In genomic region chr4:3389879-3390840, GRCh38 we compare ENCODE assay signal across 16 cellular contexts. TPM values are rescaled to one million over a fixed set of nuclear protein-coding genes. Genes with fewer than 3 reads are reported as not detected.
A peak's percentile ranks its signal among the peaks of the same experiment; 100 is the strongest.
DNase-seq lines count a peak whose midpoint lies in the region; ATAC-seq and TF ChIP-seq lines count a peak whose summit lies in the region.
"Had no signal": no experiment of that assay in that cellular context is flagged by ENCODE, and none has a peak within 500 bp of the region (broad histone marks: within the 10 kb centered on the region; RNA-seq: fewer than 3 reads in every experiment).

No MANE protein-coding gene starts in this region.

- no peak overlapping the region for H3K27ac Mint-ChIP-seq in T-cell
- H3K27ac Mint-ChIP-seq: activated T-cell treated with anti-CD3 and anti-CD28 coated beads, Interleukin-2, amount 50 U/mL, for 72 hours had no signal

- TF ChIP-seq POLR2A in suprapubic skin (IDR thresholded peaks at IDR 0.05) (no peak), ovary (IDR thresholded peaks at IDR 0.05) (no peak)

- H3K4me2 ChIP-seq in mesendoderm (ENCODE audit: low read length) = no peak overlapping the region

- TF ChIP-seq EP300 in suprapubic skin (IDR thresholded peaks at IDR 0.05) = no peak
- no peak for TF ChIP-seq EP300 in ovary (IDR thresholded peaks at IDR 0.05)

- ATAC-seq in T-cell (replicated peaks in 1 of 4) = no peak
- ATAC-seq: activated T-cell treated with anti-CD3 and anti-CD28 coated beads, Interleukin-2, amount 50 U/mL, for 72 hours; heart left ventricle had no signal

- CTCF ChIA-PET in T-cell (lab: Charles Lee) = no interaction called here

- intact Hi-C loops in dorsolateral prefrontal cortex (cut with DNase I) = no loop called here
- intact Hi-C loops in ovary (cut with DNase I) = no loop called here

- H3K27me3 ChIP-seq in NT2/D1 (ENCODE audit: insufficient read depth, insufficient read length) = no peaks in the 10 kb centered on the region
- no peaks in the 10 kb centered on the region for H3K27me3 ChIP-seq in dorsolateral prefrontal cortex
- H3K27me3 ChIP-seq in mesendoderm (ENCODE audit: insufficient read depth, low read length, poor library complexity) = no peaks in the 10 kb centered on the region
- no peaks in the 10 kb centered on the region for H3K27me3 ChIP-seq in suprapubic skin
- no peaks in the 10 kb centered on the region for H3K27me3 ChIP-seq in ovary
- H3K27me3 ChIP-seq: ascending aorta, heart left ventricle had no signal

- DNase-seq in NT2/D1 (ENCODE audit: low read depth, low spot score) (no peak), dorsolateral prefrontal cortex (peak in 1 of 10 donors; percentile 40), mesendoderm (peak; percentile 66), suprapubic skin (ENCODE audit: low spot score in 2 of 2) (peak; percentile 63 to 74), ovary (no peak), T-cell (no peak), AG20443 (ENCODE audit: low spot score) (no peak)
- DNase-seq: activated T-cell treated with anti-CD3 and anti-CD28 coated beads, Interleukin-2, amount 50 U/mL, for 72 hours; CD4-positive, CD25-positive, alpha-beta regulatory T cell; EL; stimulated activated CD4-positive, alpha-beta T cell treated with anti-CD3 and anti-CD28 coated beads, Interleukin-2, amount 100 ng/mL, for 24 hours; stimulated activated naive CD4-positive, alpha-beta T cell had no signal

- H3K23ac ChIP-seq in mesendoderm (ENCODE audit: low read length) = no peak overlapping the region

- H3K4me3 Mint-ChIP-seq in T-cell = no peak overlapping the region
- H3K4me3 Mint-ChIP-seq: activated T-cell treated with anti-CD3 and anti-CD28 coated beads, Interleukin-2, amount 50 U/mL, for 72 hours had no signal

- H3K9ac ChIP-seq in NT2/D1 (ENCODE audit: insufficient read length, low read depth) (peak overlapping the region; percentile 28), mesendoderm (ENCODE audit: low read length) (no peak overlapping the region)

- H3K27ac ChIP-seq in dorsolateral prefrontal cortex (peak overlapping the region in 37 of 59 donors; percentile 4 to 87 (median 67)), mesendoderm (ENCODE audit: low read depth, low read length) (no peak overlapping the region), suprapubic skin (no peak overlapping the region), ovary (peak overlapping the region in 1 of 2 donors; percentile 79)

- peaks cover 0 to 2% of the 10 kb centered on the region in 2 donors for H3K27me3 Mint-ChIP-seq in T-cell

- no peaks in the 10 kb centered on the region for H3K9me3 Mint-ChIP-seq in T-cell
- H3K9me3 Mint-ChIP-seq: activated T-cell treated with anti-CD3 and anti-CD28 coated beads, Interleukin-2, amount 50 U/mL, for 72 hours had no signal

- no CpG with 5 or more reads among the region's 36 CpGs for WGBS in mesendoderm (ENCODE audit: extremely low coverage, insufficient coverage, low lambda C conversion rate)
- WGBS in suprapubic skin = 59% methylated on average over 36 of the region's 36 CpGs
- WGBS in ovary, 3 donors = 92 to 94% (median 93%) methylated on average over 36 of the region's 36 CpGs

- no peak overlapping the region for H2AK5ac ChIP-seq in mesendoderm (ENCODE audit: low read length)

- peaks cover 10 to 20% (median 16%) of the 10 kb centered on the region in 3 donors for H3K4me1 Mint-ChIP-seq in T-cell

- H3K9me3 ChIP-seq in NT2/D1 (ENCODE audit: insufficient read depth, low read length) = no peaks in the 10 kb centered on the region
- no peaks in the 10 kb centered on the region for H3K9me3 ChIP-seq in suprapubic skin
- H3K9me3 ChIP-seq in ovary = no peaks in the 10 kb centered on the region
- H3K9me3 ChIP-seq: ascending aorta, heart left ventricle had no signal

- H3K79me2 ChIP-seq in mesendoderm (ENCODE audit: control insufficient read depth, insufficient read depth, low read length) = no peaks in the 10 kb centered on the region

- no peaks in the 10 kb centered on the region for H3K36me3 ChIP-seq in NT2/D1 (ENCODE audit: insufficient read depth, insufficient read length, low read length)
- no peaks in the 10 kb centered on the region for H3K36me3 ChIP-seq in mesendoderm (ENCODE audit: control insufficient read depth, insufficient read depth, low read length)
- no peaks in the 10 kb centered on the region for H3K36me3 ChIP-seq in suprapubic skin
- H3K36me3 ChIP-seq in ovary = no peaks in the 10 kb centered on the region
- H3K36me3 ChIP-seq: ascending aorta, heart left ventricle had no signal

- no peak overlapping the region for H4K8ac ChIP-seq in mesendoderm (ENCODE audit: low read depth, low read length)

- no peak overlapping the region for H2BK120ac ChIP-seq in mesendoderm (ENCODE audit: low read depth, low read length)

- H3K4me1 ChIP-seq in NT2/D1 (ENCODE audit: insufficient read depth, insufficient read length) = peaks cover 21% of the 10 kb centered on the region
- peaks cover 9% of the 10 kb centered on the region for H3K4me1 ChIP-seq in mesendoderm (ENCODE audit: control insufficient read depth, low read depth, low read length)
- H3K4me1 ChIP-seq in suprapubic skin = peaks cover 64% of the 10 kb centered on the region
- peaks cover 6% of the 10 kb centered on the region for H3K4me1 ChIP-seq in ovary (ENCODE audit: insufficient read depth)

- H3K56ac ChIP-seq in mesendoderm (ENCODE audit: low read length) = no peak overlapping the region

- no peak overlapping the region for H3K4ac ChIP-seq in mesendoderm (ENCODE audit: low read depth, low read length)

- H2BK5ac ChIP-seq in mesendoderm (ENCODE audit: low read length) = no peak overlapping the region

- POLR2A ChIA-PET in T-cell (lab: Charles Lee) = no interaction called here

- H3K4me3 ChIP-seq in NT2/D1 (ENCODE audit: insufficient read length, low read depth) (no peak overlapping the region), dorsolateral prefrontal cortex (peak overlapping the region in 18 of 59 donors; percentile 5 to 50 (median 23)), mesendoderm (ENCODE audit: low read length) (no peak overlapping the region), suprapubic skin (peak overlapping the region; percentile 13), ovary (no peak overlapping the region)

- no peak for TF ChIP-seq CTCF in dorsolateral prefrontal cortex (IDR thresholded peaks at IDR 0.05 in 54 of 56, conservative IDR thresholded peaks at IDR 0.05 in 2 of 56; ENCODE audit: low read depth in 1 of 56, partially characterized antibody in 56 of 56)
- TF ChIP-seq CTCF in suprapubic skin (IDR thresholded peaks at IDR 0.05) = no peak
- TF ChIP-seq CTCF in ovary (IDR thresholded peaks at IDR 0.05) = no peak

- H3K79me1 ChIP-seq in mesendoderm (ENCODE audit: low read length) = no peaks in the 10 kb centered on the region

- H2BK15ac ChIP-seq in mesendoderm (replicated peaks; ENCODE audit: low read depth) = no peak overlapping the region

- H3K36me3 Mint-ChIP-seq in T-cell = peaks cover 2% of the 10 kb centered on the region

- no peak overlapping the region for H3K18ac ChIP-seq in mesendoderm (ENCODE audit: low read length)

- no peak overlapping the region for H4K5ac ChIP-seq in mesendoderm (ENCODE audit: low read length)

RNA-seq across cellular contexts. Expression of gene HGFAC, which starts 51.6 kb away (rescaled TPM):
- 10 to 100 TPM in 5 of 120 experiments, 1 to 10 TPM in 109, under 1 TPM in 6; 0.33 to 18.9 (median 3.4) TPM for total RNA-seq in dorsolateral prefrontal cortex
- polyA plus RNA-seq in mesendoderm (2013, experiment 1 of 2) = 0.10 TPM
- polyA plus RNA-seq in mesendoderm (2013, experiment 2 of 2) = 0.06 TPM
- not detected for total RNA-seq in suprapubic skin
- total RNA-seq in ovary = 1 to 10 TPM in 1 of 7 donors, under 1 TPM in 5, not detected in 1; 0.15 to 2.1 (median 0.47) TPM
- 1 to 10 TPM in 1 of 2 donors, not detected in 1; 1.1 TPM for polyA plus RNA-seq in ovary
- under 1 TPM in 3 of 5 donors, not detected in 2; 0.33 to 0.73 (median 0.70) TPM for total RNA-seq in T-cell
- total RNA-seq: CD4-positive, CD25-positive, alpha-beta regulatory T cell; HT-29; pulmonary artery endothelial cell had no signal

Comparison
In these comparisons a context has a peak if more than half of its experiments do, and no peak if none do; other contexts are left out.
1. DNase-seq: peak in mesendoderm (single experiment) and suprapubic skin (2 of 2); none in NT2/D1 (single experiment), ovary (0 of 5), T-cell (0 of 34) and AG20443 (single experiment).
2. H3K27ac ChIP-seq: peak in dorsolateral prefrontal cortex (37 of 59); none in mesendoderm (single experiment) and suprapubic skin (single experiment).